Comparison of ENCODE assay signal across 10 cellular contexts in genomic region chr1:20727746-20728316, GRCh38. TPM values are rescaled to one million over a fixed set of nuclear protein-coding genes. Genes with fewer than 3 reads are reported as not detected.
A peak's percentile ranks its signal among the peaks of the same experiment; 100 is the strongest.
DNase-seq lines count a peak whose midpoint lies in the region; ATAC-seq and TF ChIP-seq lines count a peak whose summit lies in the region.
"Had no signal": no experiment of that assay in that cellular context is flagged by ENCODE, and none has a peak within 500 bp of the region (broad histone marks: within the 10 kb centered on the region; RNA-seq: fewer than 3 reads in every experiment).

No MANE protein-coding gene starts in this region.

- H3K4me3 ChIP-seq in BE2C (ENCODE audit: low read depth, low read length) (no peak overlapping the region), HAP-1 (no peak overlapping the region)
- H3K4me3 ChIP-seq: ascending aorta, esophagus squamous epithelium had no signal

- ATAC-seq in GM21723 (IDR thresholded peaks at IDR 0.05; ENCODE audit: unreplicated experiment) = no peak

- H3K27me3 ChIP-seq in BE2C (no peaks in the 10 kb centered on the region), HAP-1 (ENCODE audit: low read depth) (no peaks in the 10 kb centered on the region)

- H3K9me3 Mint-ChIP-seq in osteocyte (ENCODE audit: unreplicated experiment) = no peaks in the 10 kb centered on the region

- peaks cover 6% of the 10 kb centered on the region for H3K27me3 Mint-ChIP-seq in osteocyte (ENCODE audit: unreplicated experiment)

- no peaks in the 10 kb centered on the region; the same call in 1 of the 2 replicates for H3K4me1 ChIP-seq in BE2C
- H3K4me1 ChIP-seq in HAP-1 = peaks cover 7% of the 10 kb centered on the region

- no peaks in the 10 kb centered on the region for H3K36me3 ChIP-seq in BE2C
- no peaks in the 10 kb centered on the region for H3K36me3 ChIP-seq in HAP-1 (replicated peaks)
- H3K36me3 ChIP-seq: ascending aorta, esophagus squamous epithelium had no signal

- H3K9me3 ChIP-seq in BE2C (no peaks in the 10 kb centered on the region), HAP-1 (no peaks in the 10 kb centered on the region)
- H3K9me3 ChIP-seq: ascending aorta, esophagus squamous epithelium had no signal

- in situ Hi-C loops in HAP-1 (cut with MboI; ENCODE audit: low sequenced_read_pairs) = no loop called here

- H3K4me1 Mint-ChIP-seq in osteocyte (ENCODE audit: unreplicated experiment) = peaks cover 11% of the 10 kb centered on the region

- DNase-seq in NCI-H1417 (lab: John Stamatoyannopoulos, UW) (peak in 2 of 3 experiments; percentile 32 to 48), NCI-H1417 treated with DMSO at 0.1 percent for 48 hours (lab: John Stamatoyannopoulos, UW) (no peak), NAMALWA (ENCODE audit: low spot score) (peak; percentile 38), dermis blood vessel endothelial cell (peak; percentile 27), osteocyte (ENCODE audit: extremely low spot score, unreplicated experiment) (no peak), BE2C (no peak), HAP-1 (ENCODE audit: low spot score in 2 of 2) (no peak)
- DNase-seq: esophagus squamous epithelium had no signal

- H3K36me3 Mint-ChIP-seq in osteocyte (ENCODE audit: unreplicated experiment) = no peaks in the 10 kb centered on the region

- no peak overlapping the region for H3K27ac Mint-ChIP-seq in osteocyte (ENCODE audit: unreplicated experiment)

- TF ChIP-seq CTCF in osteocyte (IDR thresholded peaks at IDR 0.05) (peak; percentile 25), BE2C (IDR thresholded peaks at IDR 0.05; ENCODE audit: low read depth, low read length) (no peak)

- no peak overlapping the region for H3K4me3 Mint-ChIP-seq in osteocyte (ENCODE audit: unreplicated experiment)

RNA-seq across cellular contexts. Expression of gene SH2D5, which starts 4.7 kb away (rescaled TPM):
- total RNA-seq in dermis blood vessel endothelial cell = under 0.01 and 0.42 TPM in 2 replicates
- total RNA-seq in osteocyte = 0.18 and 0.46 TPM in 2 replicates
- polyA plus RNA-seq in BE2C (2012; ENCODE audit: insufficient read depth, insufficient read length, low read depth) = 0.54 TPM
- total RNA-seq: ascending aorta had no signal

RNA-seq across cellular contexts. Expression of gene KIF17, which starts 10.0 kb away (rescaled TPM):
- total RNA-seq in dermis blood vessel endothelial cell (32.3 and 39.5 TPM in 2 replicates), osteocyte (0.11 TPM in 1 of 2 replicates, not detected in the other)
- 0.85 TPM for polyA plus RNA-seq in BE2C (2012; ENCODE audit: insufficient read depth, insufficient read length, low read depth)

RNA-seq across cellular contexts. Expression of gene HP1BP3, which starts 59.3 kb away (rescaled TPM):
- 236 and 322 TPM in 2 replicates for total RNA-seq in dermis blood vessel endothelial cell
- 228 and 231 TPM in 2 replicates for total RNA-seq in osteocyte
- 53.5 TPM for polyA plus RNA-seq in BE2C (2012; ENCODE audit: insufficient read depth, insufficient read length, low read depth)

Comparison
In these comparisons a context has a peak if more than half of its experiments do, and no peak if none do; other contexts are left out.
1. DNase-seq: peak in NCI-H1417 (2 of 3), NAMALWA (single experiment) and dermis blood vessel endothelial cell (single experiment); none in NCI-H1417 treated with DMSO at 0.1 percent for 48 hours (single experiment), osteocyte (single experiment), BE2C (single experiment) and HAP-1 (0 of 2).
2. RNA of gene KIF17, which starts 10.0 kb away (total RNA-seq): 32.3 to 39.5 TPM in dermis blood vessel endothelial cell; 0.11 TPM in osteocyte; every median in the first group is over 10 times any median in the second.